21 cellular contexts compared by ENCODE assay signal in genomic region chr22:39893526-39893925, GRCh38. TPM values are rescaled to one million over a fixed set of nuclear protein-coding genes. Genes with fewer than 3 reads are reported as not detected.
A peak's percentile ranks its signal among the peaks of the same experiment; 100 is the strongest.
DNase-seq lines count a peak whose midpoint lies in the region; ATAC-seq, FAIRE-seq and TF ChIP-seq lines count a peak whose summit lies in the region.
"Had no signal": no experiment of that assay in that cellular context is flagged by ENCODE, and none has a peak within 500 bp of the region (broad histone marks: within the 10 kb centered on the region; RNA-seq: fewer than 3 reads in every experiment).

A gene with protein sequence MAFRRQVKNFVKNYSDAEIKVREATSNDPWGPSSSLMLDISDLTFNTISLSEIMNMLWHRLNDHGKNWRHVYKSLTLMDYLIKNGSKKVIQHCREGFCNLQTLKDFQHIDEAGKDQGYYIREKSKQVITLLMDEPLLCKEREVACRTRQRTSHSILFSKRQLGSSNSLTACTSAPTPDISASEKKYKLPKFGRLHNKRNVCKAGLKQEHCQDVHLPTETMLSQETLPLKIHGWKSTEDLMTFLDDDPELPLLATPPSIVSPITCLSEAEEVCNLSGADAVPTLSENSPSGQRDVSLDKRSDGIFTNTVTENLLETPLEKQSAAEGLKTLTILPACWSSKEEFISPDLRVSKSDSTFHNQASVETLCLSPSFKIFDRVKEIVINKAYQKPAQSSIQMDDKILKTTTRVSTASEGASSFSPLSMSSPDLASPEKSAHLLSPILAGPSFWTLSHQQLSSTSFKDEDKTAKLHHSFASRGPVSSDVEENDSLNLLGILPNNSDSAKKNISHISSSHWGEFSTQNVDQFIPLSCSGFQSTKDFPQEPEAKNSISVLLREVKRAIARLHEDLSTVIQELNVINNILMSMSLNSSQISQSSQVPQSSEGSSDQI (minus strand): TSS chr22:39893760. CDS start chr22:39887748, 6,012 bp downstream.

- no peak for ATAC-seq in stimulated activated naive CD8-positive, alpha-beta T cell treated with anti-CD3 and anti-CD28 coated beads, Interleukin-15, Interleukin-2, amounts not matched to agents 100 U/mL and 50 U/mL, for 24 hours
- no peak for ATAC-seq in K562
- no peak for ATAC-seq in GM21390 (IDR thresholded peaks at IDR 0.05; ENCODE audit: unreplicated experiment)
- no peak for ATAC-seq in GM19035 (IDR thresholded peaks at IDR 0.05; ENCODE audit: unreplicated experiment)

- CTCF ChIA-PET in K562 (lab: Yijun Ruan, JAX; ENCODE audit: low intra/inter-chr PET ratio): no interaction called here

- POLR2A ChIA-PET in K562 (lab: Yijun Ruan, JAX): no interaction called here

- H3K4me3 Mint-ChIP-seq in stimulated activated naive CD8-positive, alpha-beta T cell treated with anti-CD3 and anti-CD28 coated beads, Interleukin-15, Interleukin-2, amounts not matched to agents 100 ng/mL and 50 ng/mL, for 24 hours: no peak within 1 kb of the TSS
- no peak within 1 kb of the TSS for H3K4me3 Mint-ChIP-seq in neural progenitor cell
- H3K4me3 Mint-ChIP-seq: CD4-positive, CD25-positive, alpha-beta regulatory T cell had no signal

- TF ChIP-seq EP300 in K562 (IDR thresholded peaks at IDR 0.05; ENCODE audit: low read length): no peak

- H3K4me1 Mint-ChIP-seq in stimulated activated naive CD8-positive, alpha-beta T cell treated with anti-CD3 and anti-CD28 coated beads, Interleukin-15, Interleukin-2, amounts not matched to agents 100 ng/mL and 50 ng/mL, for 24 hours (ENCODE audit: low read depth): peaks cover 16% of the 10 kb centered on the region
- H3K4me1 Mint-ChIP-seq in neural progenitor cell: peaks cover 7% of the 10 kb centered on the region

- H3K4me2 ChIP-seq in K562 (ENCODE audit: insufficient read depth, low read length) (no peak within 1 kb of the TSS), neural progenitor cell (no peak within 1 kb of the TSS)

- no peaks in the 10 kb centered on the region; the same call in 1 of the 2 replicates for H3K9me3 ChIP-seq in K562 (replicated peaks; ENCODE audit: control insufficient read depth, insufficient read depth, low read depth, low read length)
- no peaks in the 10 kb centered on the region for H3K9me3 ChIP-seq in neural progenitor cell (ENCODE audit: low read depth)
- H3K9me3 ChIP-seq: BE2C had no signal

- intact Hi-C loops in K562 (cut with micrococcal nuclease): no loop called here

- peak within 1 kb of the TSS; percentile 11 for H3K27ac Mint-ChIP-seq in stimulated activated naive CD8-positive, alpha-beta T cell treated with anti-CD3 and anti-CD28 coated beads, Interleukin-15, Interleukin-2, amounts not matched to agents 100 ng/mL and 50 ng/mL, for 24 hours
- peak within 1 kb of the TSS; percentile 13 for H3K27ac Mint-ChIP-seq in neural progenitor cell
- H3K27ac Mint-ChIP-seq: CD4-positive, CD25-positive, alpha-beta regulatory T cell had no signal

- H3K9ac ChIP-seq in K562 (ENCODE audit: insufficient read depth in 1 of 2, low read depth in 2 of 2, low read length in 2 of 2) (no peak within 1 kb of the TSS), neural progenitor cell (no peak within 1 kb of the TSS)

- no peak for FAIRE-seq in K562 (lab: Jason Lieb, UNC)
- FAIRE-seq: GM12891, H54 had no signal

- TF ChIP-seq RAD21 in K562 (CRISPR knock-in tag; conservative IDR thresholded peaks at IDR 0.05 in 1 of 2, IDR thresholded peaks at IDR 0.05 in 1 of 2): no peak

- H3K9me1 ChIP-seq in K562 (ENCODE audit: control insufficient read depth, insufficient read depth, low read length): no peaks in the 10 kb centered on the region

- no peaks in the 10 kb centered on the region for H4K20me1 ChIP-seq in K562 (replicated peaks; ENCODE audit: control insufficient read depth, insufficient read depth, low read length)
- H4K20me1 ChIP-seq in neural progenitor cell (ENCODE audit: low read depth): no peaks in the 10 kb centered on the region

- H2AFZ ChIP-seq in K562 (ENCODE audit: low read depth, low read length) (peak within 1 kb of the TSS; percentile 80), neural progenitor cell (replicated peaks) (peak within 1 kb of the TSS; percentile 37)

- H3K79me2 ChIP-seq in K562 (ENCODE audit: control insufficient read depth, insufficient read depth, low read length) (no peaks in the 10 kb centered on the region), neural progenitor cell (ENCODE audit: low read depth) (no peaks in the 10 kb centered on the region)

- H3K36me3 ChIP-seq in K562 (ENCODE audit: control insufficient read depth, insufficient read depth, low read length) (no peaks in the 10 kb centered on the region), neural progenitor cell (no peaks in the 10 kb centered on the region)
- H3K36me3 ChIP-seq: BE2C had no signal

- in situ Hi-C loops in K562 (cut with MboI): no loop called here

- DNase-seq in stimulated activated naive CD8-positive, alpha-beta T cell treated with anti-CD3 and anti-CD28 coated beads, Interleukin-15, Interleukin-2, amounts not matched to agents 100 U/mL and 50 U/mL, for 24 hours: no peak
- DNase-seq in K562 (ENCODE audit: extremely low read depth in 1 of 4, low spot score in 3 of 4) (no peak), neural progenitor cell (ENCODE audit: low spot score) (no peak), GDM1 (lab: John Stamatoyannopoulos, UW) (no peak)
- DNase-seq: BE2C; CD4-positive, CD25-positive, alpha-beta regulatory T cell; DMS79; KG1; NCI-H1092; NCI-H1436; NCI-H187 treated with DMSO at 0.1 percent for 48 hours; NCI-H2107; NCI-H446 treated with DMSO at 0.1 percent for 48 hours; NCI-H526 treated with DMSO at 0.1 percent for 48 hours; Right ventricle myocardium superior had no signal

- BruUV-seq in K562 (replicated peaks; lab: Mats Ljungman, UMichigan): no TSS peak

- no peak for TF ChIP-seq POLR2A in K562 (conservative IDR thresholded peaks at IDR 0.05)

- TF ChIP-seq CTCF in K562 (IDR thresholded peaks at IDR 0.05 in 2 of 3, conservative IDR thresholded peaks at IDR 0.05 in 1 of 3; ENCODE audit: insufficient read depth in 2 of 3, low read depth in 1 of 3, low read length in 3 of 3) (no peak), neural progenitor cell (IDR thresholded peaks at IDR 0.05) (no peak)

- H3K4me1 ChIP-seq in K562 (replicated peaks in 1 of 2; ENCODE audit: control insufficient read depth in 2 of 2, insufficient read depth in 2 of 2, low read length in 2 of 2): peaks cover 0 to 5% of the 10 kb centered on the region in 2 experiments; a peak in 1 of 5 replicates
- H3K4me1 ChIP-seq in neural progenitor cell: peaks cover 6% of the 10 kb centered on the region
- H3K4me1 ChIP-seq: BE2C had no signal

- H3K9me3 Mint-ChIP-seq in stimulated activated naive CD8-positive, alpha-beta T cell treated with anti-CD3 and anti-CD28 coated beads, Interleukin-15, Interleukin-2, amounts not matched to agents 100 ng/mL and 50 ng/mL, for 24 hours: peaks cover 8% of the 10 kb centered on the region
- no peaks in the 10 kb centered on the region for H3K9me3 Mint-ChIP-seq in neural progenitor cell
- H3K9me3 Mint-ChIP-seq: CD4-positive, CD25-positive, alpha-beta regulatory T cell had no signal

- H3K27me3 ChIP-seq in K562 (ENCODE audit: control insufficient read depth in 2 of 2, insufficient read depth in 2 of 2, low read length in 2 of 2): no peaks in the 10 kb centered on the region
- peaks cover 4% of the 10 kb centered on the region for H3K27me3 ChIP-seq in neural progenitor cell

- H3F3A ChIP-seq in neural progenitor cell (ENCODE audit: low read depth): no peaks in the 10 kb centered on the region

- 92% methylated on average over 11 of the region's 20 CpGs for WGBS in K562 (ENCODE audit: insufficient coverage, low coverage, missing lambda C conversion rate)

- H3K27ac ChIP-seq in K562 (ENCODE audit: extremely low read depth, low read depth, low read length) (no peak within 1 kb of the TSS), neural progenitor cell (no peak within 1 kb of the TSS)

- H3K36me3 Mint-ChIP-seq in stimulated activated naive CD8-positive, alpha-beta T cell treated with anti-CD3 and anti-CD28 coated beads, Interleukin-15, Interleukin-2, amounts not matched to agents 100 ng/mL and 50 ng/mL, for 24 hours (ENCODE audit: low read depth): no peaks in the 10 kb centered on the region
- no peaks in the 10 kb centered on the region for H3K36me3 Mint-ChIP-seq in neural progenitor cell
- H3K36me3 Mint-ChIP-seq: CD4-positive, CD25-positive, alpha-beta regulatory T cell had no signal

- H3K4me3 ChIP-seq in K562: no peak within 1 kb of the TSS
- H3K4me3 ChIP-seq in neural progenitor cell: no peak within 1 kb of the TSS

- no peaks in the 10 kb centered on the region for H3K27me3 Mint-ChIP-seq in stimulated activated naive CD8-positive, alpha-beta T cell treated with anti-CD3 and anti-CD28 coated beads, Interleukin-15, Interleukin-2, amounts not matched to agents 100 ng/mL and 50 ng/mL, for 24 hours
- H3K27me3 Mint-ChIP-seq in neural progenitor cell (ENCODE audit: insufficient read depth, low read depth): no peaks in the 10 kb centered on the region

TF ChIP-seq in K562, 482 proteins besides CTCF, POLR2A, EP300 and RAD21 (continues in another document):
- TF ChIP-seq PRPF4 (IDR thresholded peaks at IDR 0.05; ENCODE audit: insufficient read depth, low read depth, low read length, poor library complexity, severe bottlenecking) (no peak), HDAC2 (IDR thresholded peaks at IDR 0.05) (no peak)

RNA-seq across cellular contexts. Expression of the gene that starts here (rescaled TPM):
- 0.25 TPM in 1 of 2 replicates, not detected in the other for total RNA-seq in K562 (2011; cell fraction: chromatin; rRNA removed; ENCODE audit: low replicate concordance)
- not detected in 2 replicates for total RNA-seq in K562 (2011; cell fraction: nucleolus; rRNA removed)
- total RNA-seq in K562 (2011; cell fraction: nucleoplasm; rRNA removed): not detected in 2 replicates
- total RNA-seq in K562 (2014; rRNA removed) (0.18 and 0.29 TPM in 2 replicates), K562 (2014; rRNA removed; fragmentation: Illumina TruSeq; extraction: Trizol) (0.29 and 0.36 TPM in 2 replicates), K562 (2015; rRNA removed; fragmentation: Illumina TruSeq; extraction: Trizol) (0.43 and 0.75 TPM in 2 replicates), K562 (2021) (0.20 and 0.22 TPM in 2 replicates), neural progenitor cell (ENCODE audit: low replicate concordance) (not detected in 2 replicates)
- polyA plus RNA-seq in K562 (2011; rRNA removed) (0.05 and 0.13 TPM in 2 replicates), K562 (2014; fragmentation: Illumina TruSeq; extraction: Trizol) (0.25 and 0.37 TPM in 2 replicates), K562 (2014; fragmentation: Nextera tagmentation; extraction: Ambion mirVana) (under 1 TPM; 0.27 to 0.35 TPM), K562 (2014; rRNA removed) (0.23 and 0.98 TPM in 2 replicates)
- 0.07 TPM in 1 of 2 replicates, not detected in the other for polyA plus RNA-seq in K562 (2011; cell fraction: cytosol; rRNA removed)
- polyA plus RNA-seq in K562 (2011; cell fraction: nucleus; rRNA removed): not detected in 2 replicates
- polyA plus RNA-seq in K562 (2012): 0.27 and 0.35 TPM in 2 replicates
- 0.25 TPM in 1 of 2 replicates, not detected in the other for polyA minus RNA-seq in K562 (2011; rRNA and poly(A)+ RNA removed)
- polyA minus RNA-seq in K562 (2011; cell fraction: cytosol; rRNA and poly(A)+ RNA removed): not detected in 2 replicates
- not detected in 2 replicates for polyA minus RNA-seq in K562 (2011; cell fraction: nucleus; rRNA and poly(A)+ RNA removed)
- total RNA-seq: A673; CD4-positive, CD25-positive, alpha-beta regulatory T cell; Right ventricle myocardium superior had no signal
